ENCODE assay signal across 21 cellular contexts in genomic region chr3:141204343-141204742, GRCh38.
"Had no signal": no experiment of that assay in that cellular context is flagged by ENCODE, and none has a peak within 500 bp of the region (broad histone marks: within the 10 kb centered on the region; RNA-seq: fewer than 3 reads in every experiment).

No MANE protein-coding gene starts in this region.

- H3K9me3 ChIP-seq: gastroesophageal sphincter, heart right ventricle, left lung, pancreas, sigmoid colon, suprapubic skin, transverse colon, vagina had no signal

- H3K36me3 ChIP-seq: gastroesophageal sphincter, heart right ventricle, left lung, pancreas, sigmoid colon, suprapubic skin, transverse colon, vagina had no signal

- H3K4me3 ChIP-seq: gastroesophageal sphincter, heart right ventricle, left lung, pancreas, sigmoid colon, suprapubic skin, transverse colon, vagina had no signal

- H3K27me3 ChIP-seq: gastroesophageal sphincter, heart right ventricle, left lung, pancreas, sigmoid colon, suprapubic skin, vagina had no signal

- ATAC-seq: gastroesophageal sphincter; heart right ventricle; left cardiac atrium; left lung; naive thymus-derived CD8-positive, alpha-beta T cell; pancreas; right cardiac atrium; stimulated activated memory B cell treated with anti-CD40 and anti-IgM and Interleukin-4, amounts not matched to agents 10 μg/mL and 1 μg/mL and 100 μg/mL, for 72 hours had no signal

- H3K27ac ChIP-seq: gastroesophageal sphincter, heart right ventricle, left lung, pancreas, sigmoid colon, suprapubic skin, transverse colon, vagina had no signal

- DNase-seq: cerebellar nuclear complex; cortex of kidney; foreskin fibroblast; heart right ventricle; hippocampal formation; left cardiac atrium; left lung; mesendoderm; midbrain; naive thymus-derived CD8-positive, alpha-beta T cell; nephron progenitor cell; pancreas; right cardiac atrium; sigmoid colon; stimulated activated CD4-positive, alpha-beta T cell treated with anti-CD3 and anti-CD28 coated beads, Interleukin-2, amount 100 ng/mL, for 24 hours; stimulated activated CD4-positive, alpha-beta T cell treated with anti-CD3 and anti-CD28 coated beads, Interleukin-4, amount 100 ng/mL, for 24 hours; transverse colon had no signal

- H3K4me1 ChIP-seq: gastroesophageal sphincter, heart right ventricle, left lung, pancreas, sigmoid colon, suprapubic skin, transverse colon, vagina had no signal
